ENCODE assay signal across 22 cellular contexts in genomic region chr5:154865466-154866184, GRCh38. TPM values are rescaled to one million over a fixed set of nuclear protein-coding genes. Genes with fewer than 3 reads are reported as not detected.
DNase-seq lines count a peak whose midpoint lies in the region; ATAC-seq and TF ChIP-seq lines count a peak whose summit lies in the region.
"Had no signal": no experiment of that assay in that cellular context is flagged by ENCODE, and none has a peak within 500 bp of the region (broad histone marks: within the 10 kb centered on the region; RNA-seq: fewer than 3 reads in every experiment).

No MANE protein-coding gene starts in this region.

- no peaks in the 10 kb centered on the region for H3K9me3 Mint-ChIP-seq in activated naive CD4-positive, alpha-beta T cell treated with anti-CD3 and anti-CD28 coated beads for 36 hours
- H3K9me3 Mint-ChIP-seq in activated naive CD8-positive, alpha-beta T cell (ENCODE audit: low read depth): no peaks in the 10 kb centered on the region
- H3K9me3 Mint-ChIP-seq in stimulated activated naive CD8-positive, alpha-beta T cell treated with anti-CD3 and anti-CD28 coated beads, Interleukin-15, Interleukin-2, amounts not matched to agents 100 ng/mL and 50 ng/mL, for 24 hours: no peaks in the 10 kb centered on the region
- H3K9me3 Mint-ChIP-seq in nephron progenitor cell: no peaks in the 10 kb centered on the region
- H3K9me3 Mint-ChIP-seq: IgD-negative memory B cell had no signal

- intact Hi-C loops in activated naive CD4-positive, alpha-beta T cell treated with anti-CD3 and anti-CD28 coated beads for 36 hours (cut with micrococcal nuclease): no loop called here

- no peak for DNase-seq in activated naive CD4-positive, alpha-beta T cell treated with anti-CD3 and anti-CD28 coated beads for 36 hours
- no peak for DNase-seq in activated naive CD4-positive, alpha-beta T cell treated with Interleukin-2 at 50 U/mL for 16 hours
- DNase-seq in fibroblast of gingiva (ENCODE audit: low read depth): peak; percentile 29
- DNase-seq in HUDEP-2 (lab: John Stamatoyannopoulos, UW; ENCODE audit: unreplicated experiment in 76 of 76): no peak
- DNase-seq in nephron progenitor cell: no peak
- DNase-seq: activated CD4-positive, alpha-beta T cell treated with anti-CD3 and anti-CD28 coated beads for 1 hour; brain microvascular endothelial cell; C1 segment of cervical spinal cord; DMS 273 treated with DMSO at 0.1 percent for 48 hours; foreskin melanocyte; islet precursor cell; MG63; NCI-H1436; NCI-H2171 treated with DMSO at 0.1 percent for 48 hours; NCI-H69; pancreas; right cardiac atrium; stimulated activated CD8-positive, alpha-beta memory T cell treated with anti-CD3 and anti-CD28 coated beads, Interleukin-4, amount 100 ng/mL, for 48 hours had no signal

- peaks cover 46% of the 10 kb centered on the region for H3K4me1 Mint-ChIP-seq in activated naive CD4-positive, alpha-beta T cell treated with anti-CD3 and anti-CD28 coated beads for 36 hours (ENCODE audit: low read depth)
- H3K4me1 Mint-ChIP-seq in activated naive CD8-positive, alpha-beta T cell (ENCODE audit: low read depth): peaks cover 51% of the 10 kb centered on the region
- peaks cover 61% of the 10 kb centered on the region for H3K4me1 Mint-ChIP-seq in stimulated activated naive CD8-positive, alpha-beta T cell treated with anti-CD3 and anti-CD28 coated beads, Interleukin-15, Interleukin-2, amounts not matched to agents 100 ng/mL and 50 ng/mL, for 24 hours (ENCODE audit: low read depth)
- H3K4me1 Mint-ChIP-seq in nephron progenitor cell: peaks cover 24% of the 10 kb centered on the region

- peaks cover 38% of the 10 kb centered on the region for H3K36me3 Mint-ChIP-seq in activated naive CD4-positive, alpha-beta T cell treated with anti-CD3 and anti-CD28 coated beads for 36 hours (ENCODE audit: low read depth)
- peaks cover 8% of the 10 kb centered on the region for H3K36me3 Mint-ChIP-seq in activated naive CD8-positive, alpha-beta T cell
- H3K36me3 Mint-ChIP-seq in stimulated activated naive CD8-positive, alpha-beta T cell treated with anti-CD3 and anti-CD28 coated beads, Interleukin-15, Interleukin-2, amounts not matched to agents 100 ng/mL and 50 ng/mL, for 24 hours (ENCODE audit: low read depth): peaks cover 63% of the 10 kb centered on the region
- peaks cover 69% of the 10 kb centered on the region for H3K36me3 Mint-ChIP-seq in nephron progenitor cell (ENCODE audit: low read depth)

- H3K27ac Mint-ChIP-seq in activated naive CD4-positive, alpha-beta T cell treated with anti-CD3 and anti-CD28 coated beads for 36 hours: peak overlapping the region; percentile 30
- peak overlapping the region; percentile 13 for H3K27ac Mint-ChIP-seq in activated naive CD8-positive, alpha-beta T cell
- H3K27ac Mint-ChIP-seq in stimulated activated naive CD8-positive, alpha-beta T cell treated with anti-CD3 and anti-CD28 coated beads, Interleukin-15, Interleukin-2, amounts not matched to agents 100 ng/mL and 50 ng/mL, for 24 hours: peak overlapping the region; percentile 69
- no peak overlapping the region for H3K27ac Mint-ChIP-seq in nephron progenitor cell

- no peak for ATAC-seq in HG03571 (IDR thresholded peaks at IDR 0.05; ENCODE audit: unreplicated experiment)
- ATAC-seq: right cardiac atrium had no signal

- TF ChIP-seq CTCF in nephron progenitor cell (IDR thresholded peaks at IDR 0.05): no peak

- no peak overlapping the region for H3K4me3 Mint-ChIP-seq in activated naive CD4-positive, alpha-beta T cell treated with anti-CD3 and anti-CD28 coated beads for 36 hours
- no peak overlapping the region for H3K4me3 Mint-ChIP-seq in activated naive CD8-positive, alpha-beta T cell
- no peak overlapping the region for H3K4me3 Mint-ChIP-seq in stimulated activated naive CD8-positive, alpha-beta T cell treated with anti-CD3 and anti-CD28 coated beads, Interleukin-15, Interleukin-2, amounts not matched to agents 100 ng/mL and 50 ng/mL, for 24 hours
- H3K4me3 Mint-ChIP-seq in nephron progenitor cell: no peak overlapping the region
- H3K4me3 Mint-ChIP-seq: IgD-negative memory B cell had no signal

- H3K27me3 Mint-ChIP-seq in activated naive CD4-positive, alpha-beta T cell treated with anti-CD3 and anti-CD28 coated beads for 36 hours (ENCODE audit: low read depth): no peaks in the 10 kb centered on the region
- H3K27me3 Mint-ChIP-seq in activated naive CD8-positive, alpha-beta T cell: no peaks in the 10 kb centered on the region
- no peaks in the 10 kb centered on the region for H3K27me3 Mint-ChIP-seq in stimulated activated naive CD8-positive, alpha-beta T cell treated with anti-CD3 and anti-CD28 coated beads, Interleukin-15, Interleukin-2, amounts not matched to agents 100 ng/mL and 50 ng/mL, for 24 hours
- no peaks in the 10 kb centered on the region for H3K27me3 Mint-ChIP-seq in nephron progenitor cell (ENCODE audit: low read depth, poor library complexity)
- H3K27me3 Mint-ChIP-seq: IgD-negative memory B cell had no signal

- CTCF ChIA-PET in activated naive CD4-positive, alpha-beta T cell treated with anti-CD3 and anti-CD28 coated beads for 36 hours (lab: Charles Lee): no interaction called here

RNA-seq across cellular contexts. Expression of gene CNOT8, which starts 7.2 kb away (rescaled TPM):
- 10 to 100 TPM; 63.5 to 65.3 TPM for total RNA-seq in activated naive CD4-positive, alpha-beta T cell treated with anti-CD3 and anti-CD28 coated beads for 36 hours

RNA-seq across cellular contexts. Expression of gene FAXDC2, which starts 15.2 kb away (rescaled TPM):
- not detected for total RNA-seq in activated naive CD4-positive, alpha-beta T cell treated with anti-CD3 and anti-CD28 coated beads for 36 hours
